1 cellular context compared by ENCODE assay signal in the genomic region with DNA sequence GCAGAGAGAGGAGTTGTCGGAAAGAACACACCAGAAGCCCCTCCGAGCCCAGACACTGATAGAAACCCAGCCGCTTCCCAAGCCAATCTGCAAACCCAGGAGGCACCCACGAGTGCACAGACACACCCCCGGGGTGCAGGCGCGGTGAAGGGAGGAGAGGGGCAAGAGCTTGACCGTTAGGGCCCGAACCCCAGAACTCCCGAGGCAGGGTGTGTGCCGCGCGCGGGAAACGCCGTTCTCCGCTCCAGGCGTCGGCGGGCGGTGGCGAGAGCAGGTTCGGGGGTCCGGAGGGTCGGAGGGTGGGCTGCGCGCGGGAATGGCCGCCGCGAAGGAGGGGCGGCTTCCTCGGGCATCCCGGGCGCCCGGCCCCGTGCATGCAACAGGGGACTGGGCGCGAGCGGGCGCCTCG.
A peak's percentile ranks its signal among the peaks of the same experiment; 100 is the strongest.
TF ChIP-seq lines count a peak whose summit lies in the region.

No MANE protein-coding gene starts in this region.

TF ChIP-seq in H1, 55 proteins besides CTCF, POLR2A, EP300 and RAD21:
- TF ChIP-seq KDM4A (IDR thresholded peaks at IDR 0.05; ENCODE audit: low read depth, low read length, severe bottlenecking) (peak; percentile 6), EZH2 (IDR thresholded peaks at IDR 0.05; ENCODE audit: low read depth, low read length, severe bottlenecking) (peak; percentile 92), BRCA1 (IDR thresholded peaks at IDR 0.05; ENCODE audit: low read depth, low read length) (no peak), YY1 (IDR thresholded peaks at IDR 0.05; ENCODE audit: low read depth, low read length) (no peak), SUZ12 (IDR thresholded peaks at IDR 0.05; ENCODE audit: low read length) (peak; percentile 87), EGR1 (IDR thresholded peaks at IDR 0.05; ENCODE audit: borderline replicate concordance, low read depth, low read length) (no peak), RBBP5 (IDR thresholded peaks at IDR 0.05; ENCODE audit: borderline replicate concordance, low read depth, low read length) (0 out of 2 replicates have a peak, but pooled peaks have one; percentile 53), RNF2 (IDR thresholded peaks at IDR 0.05; ENCODE audit: borderline replicate concordance, low read depth, low read length, missing control alignments, poor library complexity, severe bottlenecking) (peak; percentile 53), CBX8 (IDR thresholded peaks at IDR 0.05; ENCODE audit: borderline replicate concordance, low read depth, low read length) (no peak)
- TF ChIP-seq, protein P1, sequence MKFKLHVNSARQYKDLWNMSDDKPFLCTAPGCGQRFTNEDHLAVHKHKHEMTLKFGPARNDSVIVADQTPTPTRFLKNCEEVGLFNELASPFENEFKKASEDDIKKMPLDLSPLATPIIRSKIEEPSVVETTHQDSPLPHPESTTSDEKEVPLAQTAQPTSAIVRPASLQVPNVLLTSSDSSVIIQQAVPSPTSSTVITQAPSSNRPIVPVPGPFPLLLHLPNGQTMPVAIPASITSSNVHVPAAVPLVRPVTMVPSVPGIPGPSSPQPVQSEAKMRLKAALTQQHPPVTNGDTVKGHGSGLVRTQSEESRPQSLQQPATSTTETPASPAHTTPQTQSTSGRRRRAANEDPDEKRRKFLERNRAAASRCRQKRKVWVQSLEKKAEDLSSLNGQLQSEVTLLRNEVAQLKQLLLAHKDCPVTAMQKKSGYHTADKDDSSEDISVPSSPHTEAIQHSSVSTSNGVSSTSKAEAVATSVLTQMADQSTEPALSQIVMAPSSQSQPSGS (IDR thresholded peaks at IDR 0.05; ENCODE audit: low read length) = no peak
TF ChIP-seq in H1: peak in this region for 5.
